ENCODE assay signal across 8 cellular contexts in genomic region chr14:21940887-21941855, GRCh38.
DNase-seq lines count a peak whose midpoint lies in the region; ATAC-seq and TF ChIP-seq lines count a peak whose summit lies in the region.

No MANE protein-coding gene starts in this region.

- DNase-seq in AG10803 (ENCODE audit: low read depth) (no peak), GM23338 (ENCODE audit: low spot score) (peak; percentile 70), renal cortical epithelial cell (ENCODE audit: low read depth) (peak; percentile 16), Ammon's horn (ENCODE audit: low spot score) (no peak)
- peak in 2 of 3 donors; percentile 5 to 14 for DNase-seq in effector memory CD4-positive, alpha-beta T cell

- H3K9me3 Mint-ChIP-seq in GM23338 = no peaks in the 10 kb centered on the region
- no peaks in the 10 kb centered on the region for H3K9me3 Mint-ChIP-seq in T-helper 1 cell treated with Interleukin-12 subunit alpha and Interleukin-12 subunit beta and Interleukin-4 antibody, amounts not matched to agents 30 μg/mL and 1 μg/mL, for 36 hours

- no peaks in the 10 kb centered on the region for H3K27me3 Mint-ChIP-seq in GM23338 (ENCODE audit: insufficient read depth, low read depth, poor library complexity)
- H3K27me3 Mint-ChIP-seq in T-helper 1 cell treated with Interleukin-12 subunit alpha and Interleukin-12 subunit beta and Interleukin-4 antibody, amounts not matched to agents 30 μg/mL and 1 μg/mL, for 36 hours (ENCODE audit: low read depth) = peaks cover 24% of the 10 kb centered on the region

- 0 out of 2 replicates have a peak, but pooled peaks cover 8% of the 10 kb centered on the region for H3K4me1 ChIP-seq in GM23338 (ENCODE audit: insufficient read depth)
- no peaks in the 10 kb centered on the region for H3K4me1 ChIP-seq in effector memory CD4-positive, alpha-beta T cell (ENCODE audit: control insufficient read depth, insufficient read depth, low read length, poor library complexity, severe bottlenecking)

- H3F3A ChIP-seq in GM23338 (replicated peaks; ENCODE audit: low read depth) = no peaks in the 10 kb centered on the region

- H3K4me3 Mint-ChIP-seq in GM23338 = no peak overlapping the region
- H3K4me3 Mint-ChIP-seq in T-helper 1 cell treated with Interleukin-12 subunit alpha and Interleukin-12 subunit beta and Interleukin-4 antibody, amounts not matched to agents 30 μg/mL and 1 μg/mL, for 36 hours = peak overlapping the region; percentile 84

- TF ChIP-seq CTCF in AG10803 (conservative IDR thresholded peaks at IDR 0.05; ENCODE audit: low read length) = peak; percentile 20; the same call in 1 of the 2 replicates
- peak; percentile 66 to 78 for TF ChIP-seq CTCF in GM23338 (conservative IDR thresholded peaks at IDR 0.05; ENCODE audit: low read depth in 2 of 2)

- no peak overlapping the region for H3K27ac Mint-ChIP-seq in GM23338
- H3K27ac Mint-ChIP-seq in T-helper 1 cell treated with Interleukin-12 subunit alpha and Interleukin-12 subunit beta and Interleukin-4 antibody, amounts not matched to agents 30 μg/mL and 1 μg/mL, for 36 hours = peak overlapping the region; percentile 79

- H3K4me1 Mint-ChIP-seq in GM23338 = peaks cover 15% of the 10 kb centered on the region
- H3K4me1 Mint-ChIP-seq in T-helper 1 cell treated with Interleukin-12 subunit alpha and Interleukin-12 subunit beta and Interleukin-4 antibody, amounts not matched to agents 30 μg/mL and 1 μg/mL, for 36 hours (ENCODE audit: low read depth) = peaks cover 13% of the 10 kb centered on the region

- H3K4me2 ChIP-seq in GM23338 = no peak overlapping the region

- no peaks in the 10 kb centered on the region for H3K79me2 ChIP-seq in GM23338 (replicated peaks; ENCODE audit: insufficient read depth)

- no peak overlapping the region for H3K27ac ChIP-seq in GM23338 (ENCODE audit: low read depth)
- H3K27ac ChIP-seq in effector memory CD4-positive, alpha-beta T cell (ENCODE audit: insufficient read depth, low read length, poor library complexity, severe bottlenecking) = peak overlapping the region; percentile 31

- H3K36me3 ChIP-seq in GM23338 (ENCODE audit: insufficient read depth) = no peaks in the 10 kb centered on the region
- no peaks in the 10 kb centered on the region for H3K36me3 ChIP-seq in effector memory CD4-positive, alpha-beta T cell (ENCODE audit: control insufficient read depth, insufficient read depth, low read length)

- no peaks in the 10 kb centered on the region for H3K9me2 ChIP-seq in GM23338 (ENCODE audit: insufficient read depth)

- peak overlapping the region; percentile 60 for H2AFZ ChIP-seq in GM23338

- no peaks in the 10 kb centered on the region for H4K20me1 ChIP-seq in GM23338 (replicated peaks; ENCODE audit: insufficient read depth)

- H3K27me3 ChIP-seq in GM23338 (ENCODE audit: insufficient read depth) = no peaks in the 10 kb centered on the region
- no peaks in the 10 kb centered on the region for H3K27me3 ChIP-seq in effector memory CD4-positive, alpha-beta T cell (replicated peaks; ENCODE audit: control insufficient read depth, insufficient read depth, low read length, poor library complexity, severe bottlenecking)

- no peaks in the 10 kb centered on the region for H3K36me3 Mint-ChIP-seq in GM23338 (ENCODE audit: low read depth)
- no peaks in the 10 kb centered on the region for H3K36me3 Mint-ChIP-seq in T-helper 1 cell treated with Interleukin-12 subunit alpha and Interleukin-12 subunit beta and Interleukin-4 antibody, amounts not matched to agents 30 μg/mL and 1 μg/mL, for 36 hours (ENCODE audit: low read depth)

- ATAC-seq in GM23338 = peak; percentile 88
- ATAC-seq in GM18519 (IDR thresholded peaks at IDR 0.05; ENCODE audit: low FRiP score, unreplicated experiment) = no peak
- no peak for ATAC-seq in GM19351 (IDR thresholded peaks at IDR 0.05; ENCODE audit: unreplicated experiment)

- H3K4me3 ChIP-seq in AG10803 (ENCODE audit: low read length) = no peak overlapping the region
- H3K4me3 ChIP-seq in GM23338 = no peak overlapping the region
- H3K4me3 ChIP-seq in effector memory CD4-positive, alpha-beta T cell (ENCODE audit: insufficient read depth, low read depth, low read length, poor library complexity, severe bottlenecking) = no peak overlapping the region

- no peaks in the 10 kb centered on the region for H3K9me3 ChIP-seq in effector memory CD4-positive, alpha-beta T cell (ENCODE audit: control insufficient read depth, low read length)

TF ChIP-seq in GM23338, 12 proteins besides CTCF, POLR2A, EP300 and RAD21:
- TF ChIP-seq POLR2AphosphoS5 (IDR thresholded peaks at IDR 0.05; ENCODE audit: low read depth) = no peak
- TF ChIP-seq EZH2 (IDR thresholded peaks at IDR 0.05; ENCODE audit: low read depth, unreplicated experiment) = no peak
- TF ChIP-seq ETS1 (IDR thresholded peaks at IDR 0.05) = no peak
- no peak for TF ChIP-seq NANOG (IDR thresholded peaks at IDR 0.05; ENCODE audit: borderline replicate concordance)
- no peak for TF ChIP-seq ZNF331 (CRISPR knock-in tag; IDR thresholded peaks at IDR 0.05; ENCODE audit: low read depth)
- TF ChIP-seq JUNB (IDR thresholded peaks at IDR 0.05; ENCODE audit: unreplicated experiment) = no peak

Comparison
In these comparisons a context has a peak if more than half of its experiments do, and no peak if none do; other contexts are left out.
1. DNase-seq: peak in GM23338 (single experiment), effector memory CD4-positive, alpha-beta T cell (2 of 3) and renal cortical epithelial cell (single experiment); none in AG10803 (single experiment) and Ammon's horn (single experiment).